Comparison of ENCODE assay signal across 8 cellular contexts in the genomic region with DNA sequence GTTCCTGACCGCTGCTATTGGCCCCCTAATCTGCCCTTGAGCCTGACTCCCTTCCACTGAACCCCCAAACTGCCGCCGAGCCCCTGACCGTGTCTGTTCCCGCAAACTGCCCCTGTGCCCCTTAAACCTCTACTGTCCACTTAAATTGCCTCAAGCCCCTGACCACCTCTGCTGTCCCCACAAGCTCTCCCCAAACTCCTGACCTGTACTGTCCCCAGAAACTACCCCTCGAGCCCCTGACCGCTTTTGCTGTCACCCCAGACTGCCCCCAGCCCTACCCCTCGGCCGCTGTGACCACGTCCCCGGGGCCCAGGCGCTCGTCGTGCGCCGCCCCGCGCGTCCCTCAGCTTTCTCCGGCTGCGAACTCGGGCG. TPM values are rescaled to one million over a fixed set of nuclear protein-coding genes. Genes with fewer than 3 reads are reported as not detected.
DNase-seq lines count a peak whose midpoint lies in the region; ATAC-seq and TF ChIP-seq lines count a peak whose summit lies in the region.

No MANE protein-coding gene starts in this region.

- H3K36me3 ChIP-seq in heart left ventricle: peaks cover 0 to 5% (median 4%) of the 10 kb centered on the region in 9 donors
- no peaks in the 10 kb centered on the region for H3K36me3 ChIP-seq in body of pancreas (replicated peaks in 1 of 2; ENCODE audit: insufficient read depth in 1 of 2, low read depth in 2 of 2)
- no peaks in the 10 kb centered on the region for H3K36me3 ChIP-seq in mesendoderm (ENCODE audit: control insufficient read depth, insufficient read depth, low read length)
- peaks cover 0 to under 1% of the 10 kb centered on the region in 2 donors for H3K36me3 ChIP-seq in vagina

- H3K9ac ChIP-seq in mesendoderm (ENCODE audit: low read length): peak overlapping the region; percentile 80

- TF ChIP-seq CTCF in heart left ventricle (IDR thresholded peaks at IDR 0.05) (no peak), body of pancreas (IDR thresholded peaks at IDR 0.05) (no peak), vagina (IDR thresholded peaks at IDR 0.05) (no peak)

- H3K23ac ChIP-seq in mesendoderm (ENCODE audit: low read length): peak overlapping the region; percentile 45

- no peaks in the 10 kb centered on the region for H3K9me3 ChIP-seq in heart left ventricle
- no peaks in the 10 kb centered on the region for H3K9me3 ChIP-seq in body of pancreas
- H3K9me3 ChIP-seq in vagina: no peaks in the 10 kb centered on the region

- DNase-seq in heart left ventricle: peak in 1 of 5 donors; percentile 10
- DNase-seq in Right ventricle myocardium inferior (ENCODE audit: missing footprints): no peak
- no peak for DNase-seq in body of pancreas
- DNase-seq in mesendoderm: no peak
- no peak for DNase-seq in vagina (ENCODE audit: extremely low spot score in 2 of 2)
- no peak for DNase-seq in LoVo (ENCODE audit: low spot score)
- no peak for DNase-seq in NCI-H2196 (lab: John Stamatoyannopoulos, UW; ENCODE audit: unreplicated experiment)
- no peak for DNase-seq in Kasumi-1 (lab: John Stamatoyannopoulos, UW)

- H2AK5ac ChIP-seq in mesendoderm (ENCODE audit: low read length): no peak overlapping the region

- H3K18ac ChIP-seq in mesendoderm (ENCODE audit: low read length): no peak overlapping the region

- peak overlapping the region; percentile 84 for H3K56ac ChIP-seq in mesendoderm (ENCODE audit: low read length)

- H3K79me1 ChIP-seq in mesendoderm (ENCODE audit: low read length): peaks cover 2% of the 10 kb centered on the region

- H4K8ac ChIP-seq in mesendoderm (ENCODE audit: low read depth, low read length): no peak overlapping the region

- peak overlapping the region; percentile 38 to 99 (median 80) for H3K4me3 ChIP-seq in heart left ventricle
- H3K4me3 ChIP-seq in body of pancreas: peak overlapping the region; percentile 57 to 76
- H3K4me3 ChIP-seq in mesendoderm (ENCODE audit: low read length): peak overlapping the region; percentile 77
- peak overlapping the region; percentile 63 to 92 for H3K4me3 ChIP-seq in vagina

- no peak overlapping the region for H2BK120ac ChIP-seq in mesendoderm (ENCODE audit: low read depth, low read length)

- H3K4ac ChIP-seq in mesendoderm (ENCODE audit: low read depth, low read length): no peak overlapping the region

- no peak overlapping the region for H2BK15ac ChIP-seq in mesendoderm (replicated peaks; ENCODE audit: low read depth)

- TF ChIP-seq POLR2A in heart left ventricle (IDR thresholded peaks at IDR 0.05) (no peak), body of pancreas (IDR thresholded peaks at IDR 0.05) (no peak), vagina (IDR thresholded peaks at IDR 0.05) (no peak)

- H3K27me3 ChIP-seq in heart left ventricle (no peaks in the 10 kb centered on the region), body of pancreas (no peaks in the 10 kb centered on the region), mesendoderm (ENCODE audit: insufficient read depth, low read length, poor library complexity) (no peaks in the 10 kb centered on the region), vagina (no peaks in the 10 kb centered on the region)

- intact Hi-C loops in heart left ventricle (cut with DNase I) (loop anchor here (2.0 to 10.0 kb wide), 4 partner anchors 42 to 60 kb away; a partner anchor contains a TSS), Right ventricle myocardium inferior (cut with DNase I) (loop anchor here (2.0 to 5.0 kb wide), 2 partner anchors 44 to 57 kb away; a partner anchor contains a TSS), body of pancreas (cut with DNase I) (no loop called here), vagina (cut with DNase I) (no loop called here)

- peak overlapping the region; percentile 84 for H3K4me2 ChIP-seq in mesendoderm (ENCODE audit: low read length)

- H3K27ac ChIP-seq in heart left ventricle (peak overlapping the region in 10 of 12 donors; percentile 57 to 97 (median 92)), body of pancreas (peak overlapping the region; percentile 44 to 97 (median 81)), mesendoderm (ENCODE audit: low read depth, low read length) (no peak overlapping the region), vagina (peak overlapping the region; percentile 89)

- H3K4me1 ChIP-seq in heart left ventricle (peaks cover 0 to 24% (median 14%) of the 10 kb centered on the region in 12 donors), body of pancreas (peaks cover 23% of the 10 kb centered on the region), mesendoderm (ENCODE audit: control insufficient read depth, low read depth, low read length) (no peaks in the 10 kb centered on the region), vagina (peaks cover 19% of the 10 kb centered on the region)

- H2BK5ac ChIP-seq in mesendoderm (ENCODE audit: low read length): no peak overlapping the region

- peaks cover under 1% of the 10 kb centered on the region for H3K79me2 ChIP-seq in mesendoderm (ENCODE audit: control insufficient read depth, insufficient read depth, low read length)

- whole genome bisulfite sequencing in heart left ventricle, 4 donors: 3 to 8% (median 3%) methylated on average over 9 to 23 of the region's 23 CpGs
- WGBS in body of pancreas, 2 donors: 0 to 3% methylated on average over 11 to 23 of the region's 23 CpGs
- no CpG with 5 or more reads among the region's 23 CpGs for WGBS in mesendoderm (ENCODE audit: extremely low coverage, insufficient coverage, low lambda C conversion rate)

- no peak overlapping the region for H4K5ac ChIP-seq in mesendoderm (ENCODE audit: low read length)

- ATAC-seq in heart left ventricle (no peak), Right ventricle myocardium inferior (no peak), body of pancreas (no peak)

RNA-seq across cellular contexts. Expression of a gene that starts 0.4 kb away (rescaled TPM):
- total RNA-seq in heart left ventricle: 1 to 10 TPM; 1.8 to 3.2 (median 2.3) TPM
- 1 to 10 TPM; 1.7 to 2.5 TPM for polyA plus RNA-seq in heart left ventricle
- 2.6 TPM for total RNA-seq in Right ventricle myocardium inferior
- 1 to 10 TPM; 3.3 to 6.2 TPM for total RNA-seq in body of pancreas
- 1.2 TPM for polyA plus RNA-seq in mesendoderm (2013, experiment 1 of 2)
- 1.3 TPM for polyA plus RNA-seq in mesendoderm (2013, experiment 2 of 2)
- 6.4 TPM for total RNA-seq in vagina

RNA-seq across cellular contexts. Expression of a gene that starts 33.0 kb away (rescaled TPM):
- 1 to 10 TPM in 2 of 9 donors, under 1 TPM in 6, not detected in 1; 0.21 to 1.3 (median 0.57) TPM for total RNA-seq in heart left ventricle
- 1 to 10 TPM; 1.3 to 1.4 TPM for polyA plus RNA-seq in heart left ventricle
- 1.1 TPM for total RNA-seq in Right ventricle myocardium inferior
- under 1 TPM in 1 of 2 donors, not detected in 1; 0.33 TPM for total RNA-seq in body of pancreas
- not detected for polyA plus RNA-seq in mesendoderm (2013, experiment 1 of 2)
- 0.15 TPM for polyA plus RNA-seq in mesendoderm (2013, experiment 2 of 2)
- 10.6 TPM for total RNA-seq in vagina

RNA-seq across cellular contexts. Expression of a gene that starts 43.7 kb away (rescaled TPM):
- total RNA-seq in heart left ventricle: 1 to 10 TPM; 2.1 to 5.6 (median 3.3) TPM
- polyA plus RNA-seq in heart left ventricle: 1 to 10 TPM; 2.3 to 3.8 TPM
- 5.1 TPM for total RNA-seq in Right ventricle myocardium inferior
- total RNA-seq in body of pancreas: 1 to 10 TPM in 1 of 2 donors, under 1 TPM in 1; 0.33 to 2.3 TPM
- 2.8 TPM for polyA plus RNA-seq in mesendoderm (2013, experiment 1 of 2)
- 2.7 TPM for polyA plus RNA-seq in mesendoderm (2013, experiment 2 of 2)
- total RNA-seq in vagina: 7.4 TPM

Comparison
In these comparisons a context has a peak if more than half of its experiments do, and no peak if none do; other contexts are left out.
1. intact Hi-C loops: an anchor here in heart left ventricle (2.0 to 10.0 kb wide) and Right ventricle myocardium inferior (2.0 to 5.0 kb wide); none called in body of pancreas and vagina.